In the genomic region with DNA sequence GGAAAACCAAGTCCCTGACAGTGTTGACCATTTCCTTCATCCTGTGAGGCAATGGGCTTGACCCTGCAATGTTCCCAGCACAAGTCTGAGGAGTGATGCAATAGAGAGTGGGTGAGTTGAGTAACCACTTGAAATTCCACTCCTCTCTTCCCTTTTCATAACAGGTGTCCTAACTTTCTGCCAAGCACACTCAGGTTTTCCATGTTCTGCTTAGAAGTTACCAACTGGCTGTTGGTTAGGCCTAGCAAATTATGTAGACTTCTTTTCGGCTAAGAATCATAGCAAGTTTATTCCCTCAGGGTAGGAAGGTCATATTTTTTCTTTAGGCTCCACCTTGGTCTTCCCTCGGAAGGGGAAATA, we compare ENCODE assay signal across 9 cellular contexts. TPM values are rescaled to one million over a fixed set of nuclear protein-coding genes. Genes with fewer than 3 reads are reported as not detected.
DNase-seq lines count a peak whose midpoint lies in the region; ATAC-seq and TF ChIP-seq lines count a peak whose summit lies in the region.
"Had no signal": no experiment of that assay in that cellular context is flagged by ENCODE, and none has a peak within 500 bp of the region (broad histone marks: within the 10 kb centered on the region; RNA-seq: fewer than 3 reads in every experiment).

No MANE protein-coding gene starts in this region.

- no peak overlapping the region for H3K4me3 Mint-ChIP-seq in activated T-cell treated with anti-CD3 and anti-CD28 coated beads, Interleukin-2, amount 50 U/mL, for 72 hours
- no peak overlapping the region for H3K4me3 Mint-ChIP-seq in GM23338

- ATAC-seq in RWPE2 (ENCODE audit: low read depth) (peak; percentile 60), GM21576 (IDR thresholded peaks at IDR 0.05; ENCODE audit: unreplicated experiment) (no peak), GM23338 (no peak)
- no peak for ATAC-seq in activated T-cell treated with anti-CD3 and anti-CD28 coated beads, Interleukin-2, amount 50 U/mL, for 72 hours (replicated peaks in 1 of 2)

- H3K27ac Mint-ChIP-seq in activated T-cell treated with anti-CD3 and anti-CD28 coated beads, Interleukin-2, amount 50 U/mL, for 72 hours, result no peak overlapping the region
- no peak overlapping the region for H3K27ac Mint-ChIP-seq in GM23338

- peak overlapping the region; percentile 30 for H3K4me2 ChIP-seq in skeletal muscle satellite cell (ENCODE audit: low read length)
- no peak overlapping the region for H3K4me2 ChIP-seq in GM23338

- H3K4me3 ChIP-seq in RWPE2 (ENCODE audit: severe bottlenecking) (no peak overlapping the region), fibroblast of villous mesenchyme (ENCODE audit: low read depth, low read length) (no peak overlapping the region), skeletal muscle satellite cell (ENCODE audit: low read length) (no peak overlapping the region), GM23338 (no peak overlapping the region)

- no peak overlapping the region for H3K9ac ChIP-seq in skeletal muscle satellite cell (ENCODE audit: low read depth, low read length)

- peaks cover 14% of the 10 kb centered on the region for H3K27me3 Mint-ChIP-seq in activated T-cell treated with anti-CD3 and anti-CD28 coated beads, Interleukin-2, amount 50 U/mL, for 72 hours (ENCODE audit: low read depth)
- H3K27me3 Mint-ChIP-seq in GM23338 (ENCODE audit: insufficient read depth, low read depth, poor library complexity), result peaks cover 8% of the 10 kb centered on the region

- DNase-seq in HCEC 1CT, result peak; percentile 97
- DNase-seq in RWPE2 (ENCODE audit: low spot score), result no peak
- peak; percentile 99 for DNase-seq in fibroblast of villous mesenchyme (ENCODE audit: low read depth)
- no peak for DNase-seq in activated T-cell treated with anti-CD3 and anti-CD28 coated beads, Interleukin-2, amount 50 U/mL, for 72 hours
- no peak for DNase-seq in GM23338 (ENCODE audit: low spot score)
- no peak for DNase-seq in NCI-H82 treated with DMSO at 0.1 percent for 48 hours (lab: John Stamatoyannopoulos, UW; ENCODE audit: unreplicated experiment)

- H3K9me2 ChIP-seq in GM23338 (ENCODE audit: insufficient read depth), result no peaks in the 10 kb centered on the region

- H2AFZ ChIP-seq in GM23338, result no peak overlapping the region

- no peaks in the 10 kb centered on the region for H4K20me1 ChIP-seq in GM23338 (replicated peaks; ENCODE audit: insufficient read depth)

- H3K27ac ChIP-seq in RWPE2 (ENCODE audit: poor library complexity, severe bottlenecking), result peak overlapping the region; percentile 31
- no peak overlapping the region for H3K27ac ChIP-seq in GM23338 (ENCODE audit: low read depth)

- H3F3A ChIP-seq in GM23338 (replicated peaks; ENCODE audit: low read depth), result no peaks in the 10 kb centered on the region

- H3K4me1 Mint-ChIP-seq in activated T-cell treated with anti-CD3 and anti-CD28 coated beads, Interleukin-2, amount 50 U/mL, for 72 hours (ENCODE audit: low read depth), result peaks cover 45% of the 10 kb centered on the region
- peaks cover 37% of the 10 kb centered on the region for H3K4me1 Mint-ChIP-seq in GM23338

- no peaks in the 10 kb centered on the region for H3K36me3 Mint-ChIP-seq in activated T-cell treated with anti-CD3 and anti-CD28 coated beads, Interleukin-2, amount 50 U/mL, for 72 hours (ENCODE audit: insufficient read depth in 2 of 2)
- no peaks in the 10 kb centered on the region for H3K36me3 Mint-ChIP-seq in GM23338 (ENCODE audit: low read depth)

- H3K27me3 ChIP-seq in RWPE2 (ENCODE audit: insufficient read depth, poor library complexity, severe bottlenecking) (no peaks in the 10 kb centered on the region), skeletal muscle satellite cell (ENCODE audit: control insufficient read depth, insufficient read depth, low read length) (no peaks in the 10 kb centered on the region), GM23338 (ENCODE audit: insufficient read depth) (peaks cover 6% of the 10 kb centered on the region; the same call in 1 of the 2 replicates)

- no peak for TF ChIP-seq CTCF in RWPE2 (IDR thresholded peaks at IDR 0.05; ENCODE audit: poor library complexity, severe bottlenecking)
- no peak for TF ChIP-seq CTCF in fibroblast of villous mesenchyme (IDR thresholded peaks at IDR 0.05; ENCODE audit: insufficient read depth, low read depth, low read length)
- no peak for TF ChIP-seq CTCF in GM23338 (conservative IDR thresholded peaks at IDR 0.05; ENCODE audit: low read depth in 2 of 2)

- H3K4me1 ChIP-seq in RWPE2 (ENCODE audit: insufficient read depth, poor library complexity, severe bottlenecking) (peaks cover 36% of the 10 kb centered on the region), skeletal muscle satellite cell (ENCODE audit: control insufficient read depth, insufficient read depth, low read length) (peaks cover 65% of the 10 kb centered on the region), GM23338 (ENCODE audit: insufficient read depth) (peaks cover 16% of the 10 kb centered on the region)

- no peaks in the 10 kb centered on the region for H3K79me2 ChIP-seq in GM23338 (replicated peaks; ENCODE audit: insufficient read depth)

- H3K9me3 ChIP-seq in RWPE2 (ENCODE audit: severe bottlenecking) (no peaks in the 10 kb centered on the region), skeletal muscle satellite cell (replicated peaks; ENCODE audit: low read length) (no peaks in the 10 kb centered on the region)

- no peaks in the 10 kb centered on the region for H3K36me3 ChIP-seq in RWPE2 (ENCODE audit: low read depth)
- no peaks in the 10 kb centered on the region for H3K36me3 ChIP-seq in skeletal muscle satellite cell (ENCODE audit: insufficient read depth, low read length)
- no peaks in the 10 kb centered on the region for H3K36me3 ChIP-seq in GM23338 (ENCODE audit: insufficient read depth)

- H3K9me3 Mint-ChIP-seq in activated T-cell treated with anti-CD3 and anti-CD28 coated beads, Interleukin-2, amount 50 U/mL, for 72 hours, result no peaks in the 10 kb centered on the region
- no peaks in the 10 kb centered on the region for H3K9me3 Mint-ChIP-seq in GM23338

TF ChIP-seq in GM23338, 12 proteins besides CTCF, POLR2A, EP300 and RAD21 (continues in another document):
- no peak for TF ChIP-seq POLR2AphosphoS5 (IDR thresholded peaks at IDR 0.05; ENCODE audit: low read depth)
- no peak for TF ChIP-seq JUNB (IDR thresholded peaks at IDR 0.05; ENCODE audit: unreplicated experiment)
- no peak for TF ChIP-seq NANOG (IDR thresholded peaks at IDR 0.05; ENCODE audit: borderline replicate concordance)
- TF ChIP-seq, protein P1, sequence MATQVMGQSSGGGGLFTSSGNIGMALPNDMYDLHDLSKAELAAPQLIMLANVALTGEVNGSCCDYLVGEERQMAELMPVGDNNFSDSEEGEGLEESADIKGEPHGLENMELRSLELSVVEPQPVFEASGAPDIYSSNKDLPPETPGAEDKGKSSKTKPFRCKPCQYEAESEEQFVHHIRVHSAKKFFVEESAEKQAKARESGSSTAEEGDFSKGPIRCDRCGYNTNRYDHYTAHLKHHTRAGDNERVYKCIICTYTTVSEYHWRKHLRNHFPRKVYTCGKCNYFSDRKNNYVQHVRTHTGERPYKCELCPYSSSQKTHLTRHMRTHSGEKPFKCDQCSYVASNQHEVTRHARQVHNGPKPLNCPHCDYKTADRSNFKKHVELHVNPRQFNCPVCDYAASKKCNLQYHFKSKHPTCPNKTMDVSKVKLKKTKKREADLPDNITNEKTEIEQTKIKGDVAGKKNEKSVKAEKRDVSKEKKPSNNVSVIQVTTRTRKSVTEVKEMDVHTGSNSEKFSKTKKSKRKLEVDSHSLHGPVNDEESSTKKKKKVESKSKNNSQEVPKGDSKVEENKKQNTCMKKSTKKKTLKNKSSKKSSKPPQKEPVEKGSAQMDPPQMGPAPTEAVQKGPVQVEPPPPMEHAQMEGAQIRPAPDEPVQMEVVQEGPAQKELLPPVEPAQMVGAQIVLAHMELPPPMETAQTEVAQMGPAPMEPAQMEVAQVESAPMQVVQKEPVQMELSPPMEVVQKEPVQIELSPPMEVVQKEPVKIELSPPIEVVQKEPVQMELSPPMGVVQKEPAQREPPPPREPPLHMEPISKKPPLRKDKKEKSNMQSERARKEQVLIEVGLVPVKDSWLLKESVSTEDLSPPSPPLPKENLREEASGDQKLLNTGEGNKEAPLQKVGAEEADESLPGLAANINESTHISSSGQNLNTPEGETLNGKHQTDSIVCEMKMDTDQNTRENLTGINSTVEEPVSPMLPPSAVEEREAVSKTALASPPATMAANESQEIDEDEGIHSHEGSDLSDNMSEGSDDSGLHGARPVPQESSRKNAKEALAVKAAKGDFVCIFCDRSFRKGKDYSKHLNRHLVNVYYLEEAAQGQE (IDR thresholded peaks at IDR 0.05; ENCODE audit: unreplicated experiment), result no peak

RNA-seq across cellular contexts. Expression of a gene that starts 11.5 kb away (rescaled TPM):
- not detected in 2 replicates for total RNA-seq in fibroblast of villous mesenchyme
- total RNA-seq in skeletal muscle satellite cell (2012; rRNA removed), result 0.22 TPM in 1 of 2 replicates, not detected in the other
- total RNA-seq in activated T-cell treated with anti-CD3 and anti-CD28 coated beads, Interleukin-2, amount 50 U/mL, for 72 hours, result 100 to 1,000 TPM in 1 of 2 donors, 10 to 100 TPM in 1; 23.8 to 143 TPM
- total RNA-seq in GM23338 (2014; rRNA removed; shearing (Covaris generic)), result not detected in 2 replicates
- polyA plus RNA-seq in GM23338 (2016; fragmentation: Nextera tagmentation; extraction: Ambion mirVana), result not detected in 2 replicates
- total RNA-seq: urinary bladder had no signal

RNA-seq across cellular contexts. Expression of a gene that starts 37.7 kb away (rescaled TPM):
- total RNA-seq in fibroblast of villous mesenchyme, result not detected in 2 replicates
- total RNA-seq in skeletal muscle satellite cell (2012; rRNA removed), result 0.51 TPM in 1 of 2 replicates, not detected in the other
- not detected for total RNA-seq in activated T-cell treated with anti-CD3 and anti-CD28 coated beads, Interleukin-2, amount 50 U/mL, for 72 hours
- total RNA-seq in GM23338 (2014; rRNA removed; shearing (Covaris generic)), result not detected in 2 replicates
- 0.06 TPM in 1 of 2 replicates, not detected in the other for polyA plus RNA-seq in GM23338 (2016; fragmentation: Nextera tagmentation; extraction: Ambion mirVana)
- total RNA-seq: urinary bladder had no signal
- polyA plus RNA-seq: urinary bladder had no signal

RNA-seq across cellular contexts. Expression of a gene that starts 48.1 kb away (rescaled TPM):
- 6.8 and 9.1 TPM in 2 replicates for total RNA-seq in fibroblast of villous mesenchyme
- total RNA-seq in skeletal muscle satellite cell (2012; rRNA removed), result 36.3 and 44.6 TPM in 2 replicates
- total RNA-seq in activated T-cell treated with anti-CD3 and anti-CD28 coated beads, Interleukin-2, amount 50 U/mL, for 72 hours, result not detected
- total RNA-seq in GM23338 (2014; rRNA removed; shearing (Covaris generic)), result 0.62 and 0.97 TPM in 2 replicates
- 0.11 and 0.45 TPM in 2 replicates for polyA plus RNA-seq in GM23338 (2016; fragmentation: Nextera tagmentation; extraction: Ambion mirVana)

Comparison
In these comparisons a context has a peak if more than half of its experiments do, and no peak if none do; other contexts are left out.
1. DNase-seq: peak in HCEC 1CT (single experiment) and fibroblast of villous mesenchyme (single experiment); none in RWPE2 (single experiment), activated T-cell treated with anti-CD3 and anti-CD28 coated beads, Interleukin-2, amount 50 U/mL, for 72 hours (0 of 2), GM23338 (single experiment) and NCI-H82 treated with DMSO at 0.1 percent for 48 hours (single experiment).
2. RNA of a gene that starts 11.5 kb away (total RNA-seq): 23.8 to 143 TPM in activated T-cell treated with anti-CD3 and anti-CD28 coated beads, Interleukin-2, amount 50 U/mL, for 72 hours; not detected in fibroblast of villous mesenchyme and not detected in GM23338; every median in the first group is over 10 times any median in the second.